In genomic region chr4:139267301-139267700, GRCh38 we compare ENCODE assay signal across 12 cellular contexts. TPM values are rescaled to one million over a fixed set of nuclear protein-coding genes. Genes with fewer than 3 reads are reported as not detected.
DNase-seq lines count a peak whose midpoint lies in the region; ATAC-seq lines count a peak whose summit lies in the region.
"Had no signal": no experiment of that assay in that cellular context is flagged by ENCODE, and none has a peak within 500 bp of the region (broad histone marks: within the 10 kb centered on the region; RNA-seq: fewer than 3 reads in every experiment).

No MANE protein-coding gene starts in this region.

- no peaks in the 10 kb centered on the region for H3K9me3 ChIP-seq in CD4-positive, alpha-beta memory T cell (ENCODE audit: control insufficient read depth in 1 of 2, low read length in 2 of 2)
- H3K9me3 ChIP-seq in naive thymus-derived CD4-positive, alpha-beta T cell (ENCODE audit: control insufficient read depth in 2 of 3, low read length in 3 of 3), result no peaks in the 10 kb centered on the region

- peak overlapping the region in 7 of 8 donors; percentile 83 to 91 (median 87) for H3K4me3 Mint-ChIP-seq in CD4-positive, alpha-beta memory T cell
- H3K4me3 Mint-ChIP-seq in activated T-helper 17 cell treated with anti-CD3 and anti-CD28 coated beads, Interleukin-2, amount 50 U/mL, for 72 hours, result peak overlapping the region; percentile 68
- H3K4me3 Mint-ChIP-seq in naive thymus-derived CD4-positive, alpha-beta T cell, result peak overlapping the region in 7 of 10 donors; percentile 26 to 93 (median 85)

- H3K4me3 ChIP-seq in CD4-positive, alpha-beta memory T cell (ENCODE audit: low read length in 2 of 2), result peak overlapping the region in 1 of 2 donors; percentile 38
- peak overlapping the region; percentile 42 for H3K4me3 ChIP-seq in naive thymus-derived CD4-positive, alpha-beta T cell (ENCODE audit: low read length)

- no peaks in the 10 kb centered on the region for H3K9me3 Mint-ChIP-seq in CD4-positive, alpha-beta memory T cell
- H3K9me3 Mint-ChIP-seq in activated T-helper 17 cell treated with anti-CD3 and anti-CD28 coated beads, Interleukin-2, amount 50 U/mL, for 72 hours, result no peaks in the 10 kb centered on the region
- no peaks in the 10 kb centered on the region for H3K9me3 Mint-ChIP-seq in naive thymus-derived CD4-positive, alpha-beta T cell
- H3K9me3 Mint-ChIP-seq: activated naive CD4-positive, alpha-beta T cell treated with anti-CD3 and anti-CD28 coated beads, Interleukin-2, amount 10 ng/mL, durations not matched to agents 7 days and 5 days had no signal

- peak overlapping the region in 6 of 7 donors; percentile 74 to 94 (median 88) for H3K27ac Mint-ChIP-seq in CD4-positive, alpha-beta memory T cell
- peak overlapping the region; percentile 51 for H3K27ac Mint-ChIP-seq in activated T-helper 17 cell treated with anti-CD3 and anti-CD28 coated beads, Interleukin-2, amount 50 U/mL, for 72 hours
- H3K27ac Mint-ChIP-seq in naive thymus-derived CD4-positive, alpha-beta T cell, result peak overlapping the region in 2 of 9 donors; percentile 63 to 75

- H3K36me3 ChIP-seq in CD4-positive, alpha-beta memory T cell (ENCODE audit: insufficient read depth, low read length), result no peaks in the 10 kb centered on the region
- no peaks in the 10 kb centered on the region for H3K36me3 ChIP-seq in naive thymus-derived CD4-positive, alpha-beta T cell (ENCODE audit: control insufficient read depth in 2 of 3, insufficient read depth in 3 of 3, low read length in 3 of 3)

- POLR2A ChIA-PET in CD4-positive, alpha-beta memory T cell (lab: Charles Lee; ENCODE audit: partially characterized antibody), result interaction anchor here (1.3 to 2.9 kb wide), 5 partner anchors 14 to 33 kb away, joined by 3 to 17 read pairs (median 6); partner anchors contain the start of gene NAA15
- POLR2A ChIA-PET in naive thymus-derived CD4-positive, alpha-beta T cell (lab: Charles Lee), result no interaction called here

- H3K36me3 Mint-ChIP-seq in CD4-positive, alpha-beta memory T cell, result no peaks in the 10 kb centered on the region
- no peaks in the 10 kb centered on the region for H3K36me3 Mint-ChIP-seq in activated T-helper 17 cell treated with anti-CD3 and anti-CD28 coated beads, Interleukin-2, amount 50 U/mL, for 72 hours (ENCODE audit: low read depth)
- no peaks in the 10 kb centered on the region for H3K36me3 Mint-ChIP-seq in naive thymus-derived CD4-positive, alpha-beta T cell
- H3K36me3 Mint-ChIP-seq: activated naive CD4-positive, alpha-beta T cell treated with anti-CD3 and anti-CD28 coated beads, Interleukin-2, amount 10 ng/mL, durations not matched to agents 7 days and 5 days had no signal

- DNase-seq in CD4-positive, alpha-beta memory T cell, result no peak
- DNase-seq in HCEC 1CT (peak; percentile 9), mesenteric fat pad (ENCODE audit: low spot score) (no peak), NCI-H1048 (lab: John Stamatoyannopoulos, UW) (no peak)
- no peak for DNase-seq in naive thymus-derived CD4-positive, alpha-beta T cell
- DNase-seq: NCI-H1436, NCI-H774 had no signal

- no peak for ATAC-seq in activated T-helper 17 cell treated with anti-CD3 and anti-CD28 coated beads, Interleukin-2, amount 50 U/mL, for 72 hours (replicated peaks)
- ATAC-seq in naive thymus-derived CD4-positive, alpha-beta T cell, result no peak
- ATAC-seq in HG02759 (IDR thresholded peaks at IDR 0.05; ENCODE audit: unreplicated experiment), result no peak
- no peak for ATAC-seq in HG03097 (IDR thresholded peaks at IDR 0.05; ENCODE audit: low FRiP score, unreplicated experiment)

- no peaks in the 10 kb centered on the region for H3K27me3 ChIP-seq in CD4-positive, alpha-beta memory T cell (ENCODE audit: insufficient read depth, low read length)
- H3K27me3 ChIP-seq in naive thymus-derived CD4-positive, alpha-beta T cell (ENCODE audit: control insufficient read depth in 2 of 2, insufficient read depth in 2 of 2, low read length in 2 of 2), result no peaks in the 10 kb centered on the region

- H3K27me3 Mint-ChIP-seq in CD4-positive, alpha-beta memory T cell, result peaks cover 0 to 2% of the 10 kb centered on the region in 2 donors
- no peaks in the 10 kb centered on the region for H3K27me3 Mint-ChIP-seq in activated T-helper 17 cell treated with anti-CD3 and anti-CD28 coated beads, Interleukin-2, amount 50 U/mL, for 72 hours
- H3K27me3 Mint-ChIP-seq in naive thymus-derived CD4-positive, alpha-beta T cell, result peaks cover 0 to 18% (median 0%) of the 10 kb centered on the region in 5 donors

- peaks cover 12 to 17% (median 15%) of the 10 kb centered on the region in 4 donors for H3K4me1 Mint-ChIP-seq in CD4-positive, alpha-beta memory T cell
- H3K4me1 Mint-ChIP-seq in activated T-helper 17 cell treated with anti-CD3 and anti-CD28 coated beads, Interleukin-2, amount 50 U/mL, for 72 hours, result peaks cover 12% of the 10 kb centered on the region
- H3K4me1 Mint-ChIP-seq in naive thymus-derived CD4-positive, alpha-beta T cell, result peaks cover 9 to 20% (median 14%) of the 10 kb centered on the region in 7 donors

- H3K27ac ChIP-seq in CD4-positive, alpha-beta memory T cell (ENCODE audit: low read depth, low read length), result peak overlapping the region; percentile 47
- H3K27ac ChIP-seq in naive thymus-derived CD4-positive, alpha-beta T cell (ENCODE audit: low read depth, low read length), result no peak overlapping the region

- H3K4me1 ChIP-seq in CD4-positive, alpha-beta memory T cell (ENCODE audit: insufficient read depth, low read length), result peaks cover 19% of the 10 kb centered on the region
- peaks cover 12 to 14% of the 10 kb centered on the region in 2 donors for H3K4me1 ChIP-seq in naive thymus-derived CD4-positive, alpha-beta T cell (ENCODE audit: control insufficient read depth in 2 of 2, insufficient read depth in 2 of 2, low read length in 2 of 2)

- CTCF ChIA-PET in CD4-positive, alpha-beta memory T cell (lab: Charles Lee; ENCODE audit: partially characterized antibody), result interaction anchor here (1.2 to 4.0 kb wide), 4 partner anchors 9 to 237 kb away, joined by 3 to 30 read pairs (median 4); partner anchors contain the start of gene NAA15
- CTCF ChIA-PET in naive thymus-derived CD4-positive, alpha-beta T cell (lab: Charles Lee), result interaction anchor here (1.6 kb wide), 1 partner anchor 29 kb away, joined by 6 read pairs; no protein-coding TSS in a partner anchor

- intact Hi-C loops in CD4-positive, alpha-beta memory T cell (cut with micrococcal nuclease), result loop anchor here (5.0 kb wide), 1 partner anchor 40 kb away; no protein-coding TSS in a partner anchor
- intact Hi-C loops in naive thymus-derived CD4-positive, alpha-beta T cell (cut with micrococcal nuclease), result loop anchor here in 1 of 2 donors (2.0 kb wide), 1 partner anchor 28 kb away; no protein-coding TSS in a partner anchor

RNA-seq across cellular contexts. Expression of gene MGARP, which starts 12.7 kb away (rescaled TPM):
- total RNA-seq in CD4-positive, alpha-beta memory T cell, result under 1 TPM; 0.23 to 0.33 TPM
- under 1 TPM; 0.20 to 0.52 TPM for polyA plus RNA-seq in CD4-positive, alpha-beta memory T cell
- under 1 TPM in 1 of 2 donors, not detected in 1; 0.98 TPM for total RNA-seq in activated T-helper 17 cell treated with anti-CD3 and anti-CD28 coated beads, Interleukin-2, amount 50 U/mL, for 72 hours
- total RNA-seq in naive thymus-derived CD4-positive, alpha-beta T cell, result under 1 TPM in 3 of 5 experiments, not detected in 2; 0.29 to 0.70 (median 0.30) TPM
- under 1 TPM in 1 of 2 donors, not detected in 1; 0.32 TPM for polyA plus RNA-seq in naive thymus-derived CD4-positive, alpha-beta T cell
- 0.39 TPM for total RNA-seq in mesenteric fat pad
- total RNA-seq: HT1080 had no signal

RNA-seq across cellular contexts. Expression of gene NAA15, which starts 34.0 kb away (rescaled TPM):
- 10 to 100 TPM; 45.8 to 46.5 TPM for total RNA-seq in CD4-positive, alpha-beta memory T cell
- polyA plus RNA-seq in CD4-positive, alpha-beta memory T cell, result 10 to 100 TPM; 18.6 to 47.7 TPM
- 100 to 1,000 TPM in 1 of 2 donors, 10 to 100 TPM in 1; 54.2 to 106 TPM for total RNA-seq in activated T-helper 17 cell treated with anti-CD3 and anti-CD28 coated beads, Interleukin-2, amount 50 U/mL, for 72 hours
- total RNA-seq in naive thymus-derived CD4-positive, alpha-beta T cell, result 10 to 100 TPM; 41.2 to 67.4 (median 49.0) TPM
- 10 to 100 TPM; 35.7 to 40.5 TPM for polyA plus RNA-seq in naive thymus-derived CD4-positive, alpha-beta T cell
- total RNA-seq in mesenteric fat pad, result 48.0 TPM

RNA-seq across cellular contexts. Expression of gene NDUFC1, which starts 35.0 kb away (rescaled TPM):
- total RNA-seq in CD4-positive, alpha-beta memory T cell, result 10 to 100 TPM; 29.6 to 34.8 TPM
- 100 to 1,000 TPM; 121 to 154 TPM for polyA plus RNA-seq in CD4-positive, alpha-beta memory T cell
- 10 to 100 TPM; 34.9 to 43.6 TPM for total RNA-seq in activated T-helper 17 cell treated with anti-CD3 and anti-CD28 coated beads, Interleukin-2, amount 50 U/mL, for 72 hours
- 10 to 100 TPM; 19.4 to 41.6 (median 26.9) TPM for total RNA-seq in naive thymus-derived CD4-positive, alpha-beta T cell
- 100 to 1,000 TPM; 105 to 193 TPM for polyA plus RNA-seq in naive thymus-derived CD4-positive, alpha-beta T cell
- total RNA-seq in mesenteric fat pad, result 41.6 TPM
